In genomic region chr3:128468285-128468790, GRCh38 we compare ENCODE assay signal across 2 cellular contexts.
TF ChIP-seq lines count a peak whose summit lies in the region.

No MANE protein-coding gene starts in this region.

TF ChIP-seq in HepG2, 621 proteins besides CTCF, POLR2A, EP300 and RAD21:
- no peak for TF ChIP-seq THAP9 (CRISPR knock-in tag; IDR thresholded peaks at IDR 0.05; ENCODE audit: borderline replicate concordance)
- TF ChIP-seq ZNF768 (CRISPR knock-in tag; IDR thresholded peaks at IDR 0.05) = peak; percentile 98

TF ChIP-seq in K562, 482 proteins besides CTCF, POLR2A, EP300 and RAD21:
- TF ChIP-seq L3MBTL2 (IDR thresholded peaks at IDR 0.05) (no peak), TSHZ1 (CRISPR knock-in tag; IDR thresholded peaks at IDR 0.05) (no peak), ZNF121 (CRISPR knock-in tag; conservative IDR thresholded peaks at IDR 0.05) (no peak), BCOR (IDR thresholded peaks at IDR 0.05) (0 out of 2 replicates have a peak, but pooled peaks have one; percentile 36), PPARD (CRISPR knock-in tag; IDR thresholded peaks at IDR 0.05) (no peak), ESRRB (CRISPR knock-in tag; IDR thresholded peaks at IDR 0.05; ENCODE audit: borderline replicate concordance) (no peak), SMAD3 (CRISPR knock-in tag; conservative IDR thresholded peaks at IDR 0.05) (no peak), RBFOX2 (IDR thresholded peaks at IDR 0.05; ENCODE audit: low read depth, low read length) (no peak), XRCC4 (IDR thresholded peaks at IDR 0.05; ENCODE audit: extremely low read depth, insufficient read depth, insufficient read length) (no peak), DDX20 (tag; IDR thresholded peaks at IDR 0.05; ENCODE audit: low read depth) (no peak), NKRF (IDR thresholded peaks at IDR 0.05; ENCODE audit: borderline replicate concordance) (no peak), SNAPC5 (CRISPR knock-in tag; IDR thresholded peaks at IDR 0.05) (no peak), ZNF778 (CRISPR knock-in tag; IDR thresholded peaks at IDR 0.05) (no peak), MIER1 (IDR thresholded peaks at IDR 0.05; ENCODE audit: low read depth) (no peak), ZFP36 (IDR thresholded peaks at IDR 0.05; ENCODE audit: low read depth, low read length, partially characterized antibody) (peak; percentile 60), KDM1A (IDR thresholded peaks at IDR 0.05) (peak in 1 of 2 experiments; percentile 37; a peak in 1 of 4 replicates), ETV6 (IDR thresholded peaks at IDR 0.05; ENCODE audit: borderline replicate concordance in 1 of 2, low read depth in 2 of 2, low read length in 1 of 2) (no peak), ETV6 (CRISPR knock-in tag; IDR thresholded peaks at IDR 0.05; ENCODE audit: borderline replicate concordance) (no peak), NR4A1 (CRISPR knock-in tag; IDR thresholded peaks at IDR 0.05) (no peak), NR4A1 (tag; IDR thresholded peaks at IDR 0.05) (no peak), MYNN (IDR thresholded peaks at IDR 0.05) (no peak), MYNN (CRISPR knock-in tag; IDR thresholded peaks at IDR 0.05) (no peak), NRF1 (conservative IDR thresholded peaks at IDR 0.05 in 1 of 2, IDR thresholded peaks at IDR 0.05 in 1 of 2) (no peak), RUNX1 (IDR thresholded peaks at IDR 0.05; ENCODE audit: low read depth) (no peak), RBM25 (IDR thresholded peaks at IDR 0.05; ENCODE audit: low read depth, low read length, severe bottlenecking) (peak; percentile 62), ZNF436 (CRISPR knock-in tag; IDR thresholded peaks at IDR 0.05) (no peak), TOE1 (IDR thresholded peaks at IDR 0.05; ENCODE audit: borderline replicate concordance) (no peak), TOE1 (CRISPR knock-in tag; IDR thresholded peaks at IDR 0.05; ENCODE audit: borderline replicate concordance, low read depth) (no peak), HDAC2 (IDR thresholded peaks at IDR 0.05) (no peak)
